ENCODE assay signal across 1 cellular context in the genomic region with DNA sequence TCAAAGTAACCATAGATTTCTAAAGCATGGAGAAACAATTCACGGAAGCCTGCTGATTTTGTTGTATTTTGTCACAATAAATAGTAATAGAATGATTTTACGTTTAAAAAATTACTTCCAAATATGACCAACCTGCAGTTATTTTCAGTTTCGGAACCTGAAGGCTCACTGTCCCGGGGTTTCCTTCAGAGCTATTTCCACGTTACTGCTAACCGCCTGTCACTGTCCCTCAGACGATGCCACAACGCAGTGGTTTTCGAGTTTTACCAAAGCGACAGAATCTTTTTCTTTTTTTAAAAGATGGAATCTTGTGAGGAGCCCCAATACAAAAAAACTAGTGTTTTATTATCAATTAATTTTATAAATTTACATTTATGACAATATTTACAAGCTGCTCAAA.
TF ChIP-seq lines count a peak whose summit lies in the region.

No MANE protein-coding gene starts in this region.

TF ChIP-seq in SK-N-SH, 30 proteins besides CTCF, POLR2A, EP300 and RAD21 (continued from another document):
- no peak for TF ChIP-seq MEF2A (IDR thresholded peaks at IDR 0.05; ENCODE audit: borderline replicate concordance, low read depth)
- no peak for TF ChIP-seq MXI1 (IDR thresholded peaks at IDR 0.05; ENCODE audit: low read depth, low read length)
- TF ChIP-seq, protein P1, sequence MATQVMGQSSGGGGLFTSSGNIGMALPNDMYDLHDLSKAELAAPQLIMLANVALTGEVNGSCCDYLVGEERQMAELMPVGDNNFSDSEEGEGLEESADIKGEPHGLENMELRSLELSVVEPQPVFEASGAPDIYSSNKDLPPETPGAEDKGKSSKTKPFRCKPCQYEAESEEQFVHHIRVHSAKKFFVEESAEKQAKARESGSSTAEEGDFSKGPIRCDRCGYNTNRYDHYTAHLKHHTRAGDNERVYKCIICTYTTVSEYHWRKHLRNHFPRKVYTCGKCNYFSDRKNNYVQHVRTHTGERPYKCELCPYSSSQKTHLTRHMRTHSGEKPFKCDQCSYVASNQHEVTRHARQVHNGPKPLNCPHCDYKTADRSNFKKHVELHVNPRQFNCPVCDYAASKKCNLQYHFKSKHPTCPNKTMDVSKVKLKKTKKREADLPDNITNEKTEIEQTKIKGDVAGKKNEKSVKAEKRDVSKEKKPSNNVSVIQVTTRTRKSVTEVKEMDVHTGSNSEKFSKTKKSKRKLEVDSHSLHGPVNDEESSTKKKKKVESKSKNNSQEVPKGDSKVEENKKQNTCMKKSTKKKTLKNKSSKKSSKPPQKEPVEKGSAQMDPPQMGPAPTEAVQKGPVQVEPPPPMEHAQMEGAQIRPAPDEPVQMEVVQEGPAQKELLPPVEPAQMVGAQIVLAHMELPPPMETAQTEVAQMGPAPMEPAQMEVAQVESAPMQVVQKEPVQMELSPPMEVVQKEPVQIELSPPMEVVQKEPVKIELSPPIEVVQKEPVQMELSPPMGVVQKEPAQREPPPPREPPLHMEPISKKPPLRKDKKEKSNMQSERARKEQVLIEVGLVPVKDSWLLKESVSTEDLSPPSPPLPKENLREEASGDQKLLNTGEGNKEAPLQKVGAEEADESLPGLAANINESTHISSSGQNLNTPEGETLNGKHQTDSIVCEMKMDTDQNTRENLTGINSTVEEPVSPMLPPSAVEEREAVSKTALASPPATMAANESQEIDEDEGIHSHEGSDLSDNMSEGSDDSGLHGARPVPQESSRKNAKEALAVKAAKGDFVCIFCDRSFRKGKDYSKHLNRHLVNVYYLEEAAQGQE (IDR thresholded peaks at IDR 0.05; ENCODE audit: low read depth, low read length): no peak
- no peak for TF ChIP-seq GATA2 (CRISPR knock-in tag; IDR thresholded peaks at IDR 0.05)
- TF ChIP-seq, protein P2, sequence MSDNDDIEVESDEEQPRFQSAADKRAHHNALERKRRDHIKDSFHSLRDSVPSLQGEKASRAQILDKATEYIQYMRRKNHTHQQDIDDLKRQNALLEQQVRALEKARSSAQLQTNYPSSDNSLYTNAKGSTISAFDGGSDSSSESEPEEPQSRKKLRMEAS (IDR thresholded peaks at IDR 0.05; ENCODE audit: low read depth): no peak
- no peak for TF ChIP-seq CHD2 (IDR thresholded peaks at IDR 0.05; ENCODE audit: low read length, partially characterized antibody)
- no peak for TF ChIP-seq FOXM1 (IDR thresholded peaks at IDR 0.05; ENCODE audit: low read depth)
- no peak for TF ChIP-seq NFIC (IDR thresholded peaks at IDR 0.05; ENCODE audit: borderline replicate concordance)
- TF ChIP-seq POLR2AphosphoS5 (IDR thresholded peaks at IDR 0.05; ENCODE audit: low read depth, low read length): no peak
- TF ChIP-seq TEAD4 (IDR thresholded peaks at IDR 0.05; ENCODE audit: borderline replicate concordance, insufficient read depth): no peak
- TF ChIP-seq, protein P3, sequence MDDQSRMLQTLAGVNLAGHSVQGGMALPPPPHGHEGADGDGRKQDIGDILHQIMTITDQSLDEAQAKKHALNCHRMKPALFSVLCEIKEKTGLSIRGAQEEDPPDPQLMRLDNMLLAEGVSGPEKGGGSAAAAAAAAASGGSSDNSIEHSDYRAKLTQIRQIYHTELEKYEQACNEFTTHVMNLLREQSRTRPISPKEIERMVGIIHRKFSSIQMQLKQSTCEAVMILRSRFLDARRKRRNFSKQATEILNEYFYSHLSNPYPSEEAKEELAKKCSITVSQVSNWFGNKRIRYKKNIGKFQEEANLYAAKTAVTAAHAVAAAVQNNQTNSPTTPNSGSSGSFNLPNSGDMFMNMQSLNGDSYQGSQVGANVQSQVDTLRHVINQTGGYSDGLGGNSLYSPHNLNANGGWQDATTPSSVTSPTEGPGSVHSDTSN (IDR thresholded peaks at IDR 0.05): no peak
- TF ChIP-seq, protein P4, sequence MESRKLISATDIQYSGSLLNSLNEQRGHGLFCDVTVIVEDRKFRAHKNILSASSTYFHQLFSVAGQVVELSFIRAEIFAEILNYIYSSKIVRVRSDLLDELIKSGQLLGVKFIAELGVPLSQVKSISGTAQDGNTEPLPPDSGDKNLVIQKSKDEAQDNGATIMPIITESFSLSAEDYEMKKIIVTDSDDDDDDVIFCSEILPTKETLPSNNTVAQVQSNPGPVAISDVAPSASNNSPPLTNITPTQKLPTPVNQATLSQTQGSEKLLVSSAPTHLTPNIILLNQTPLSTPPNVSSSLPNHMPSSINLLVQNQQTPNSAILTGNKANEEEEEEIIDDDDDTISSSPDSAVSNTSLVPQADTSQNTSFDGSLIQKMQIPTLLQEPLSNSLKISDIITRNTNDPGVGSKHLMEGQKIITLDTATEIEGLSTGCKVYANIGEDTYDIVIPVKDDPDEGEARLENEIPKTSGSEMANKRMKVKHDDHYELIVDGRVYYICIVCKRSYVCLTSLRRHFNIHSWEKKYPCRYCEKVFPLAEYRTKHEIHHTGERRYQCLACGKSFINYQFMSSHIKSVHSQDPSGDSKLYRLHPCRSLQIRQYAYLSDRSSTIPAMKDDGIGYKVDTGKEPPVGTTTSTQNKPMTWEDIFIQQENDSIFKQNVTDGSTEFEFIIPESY (IDR thresholded peaks at IDR 0.05; ENCODE audit: borderline replicate concordance, low read depth): no peak
- TF ChIP-seq FOSL2 (IDR thresholded peaks at IDR 0.05; ENCODE audit: borderline replicate concordance, low read depth): no peak
- no peak for TF ChIP-seq JUND (IDR thresholded peaks at IDR 0.05)
- TF ChIP-seq YY1 (IDR thresholded peaks at IDR 0.05; ENCODE audit: low read depth): no peak
